14 cellular contexts compared by ENCODE assay signal in genomic region chr19:17035842-17036424, GRCh38. TPM values are rescaled to one million over a fixed set of nuclear protein-coding genes. Genes with fewer than 3 reads are reported as not detected.
DNase-seq lines count a peak whose midpoint lies in the region; TF ChIP-seq lines count a peak whose summit lies in the region.
"Had no signal": no experiment of that assay in that cellular context is flagged by ENCODE, and none has a peak within 500 bp of the region (broad histone marks: within the 10 kb centered on the region; RNA-seq: fewer than 3 reads in every experiment).

No MANE protein-coding gene starts in this region.

- H2AFZ ChIP-seq in OCI-LY7 (ENCODE audit: low read length) (no peak overlapping the region), hepatocyte (no peak overlapping the region)

- H4K20me1 ChIP-seq in OCI-LY7 (ENCODE audit: insufficient read depth, low read length) (no peaks in the 10 kb centered on the region), hepatocyte (ENCODE audit: insufficient read depth, poor library complexity, severe bottlenecking) (no peaks in the 10 kb centered on the region)

- H3K4me2 ChIP-seq in OCI-LY7 (ENCODE audit: low read length) (no peak overlapping the region), hepatocyte (no peak overlapping the region)

- intact Hi-C loops in OCI-LY7 (cut with micrococcal nuclease; ENCODE audit: unreplicated experiment) (no loop called here), stomach (cut with DNase I; ENCODE audit: low total_unique reads) (no loop called here)

- H3K36me3 Mint-ChIP-seq in endodermal cell (ENCODE audit: low read depth) (no peaks in the 10 kb centered on the region), nephron progenitor cell (ENCODE audit: low read depth) (no peaks in the 10 kb centered on the region)
- H3K36me3 Mint-ChIP-seq: memory B cell had no signal

- TF ChIP-seq EP300 in stomach (IDR thresholded peaks at IDR 0.05) = no peak

- H3K27ac Mint-ChIP-seq in endodermal cell (peak overlapping the region; percentile 66), nephron progenitor cell (no peak overlapping the region)
- H3K27ac Mint-ChIP-seq: activated B cell treated with CpG ODN at 0.5 μM for 24 hours, memory B cell had no signal

- H3K4me3 ChIP-seq in OCI-LY7 (ENCODE audit: low read depth, low read length, poor library complexity, severe bottlenecking) = no peak overlapping the region
- no peak overlapping the region for H3K4me3 ChIP-seq in endodermal cell (ENCODE audit: low read length)
- no peak overlapping the region for H3K4me3 ChIP-seq in stomach
- no peak overlapping the region for H3K4me3 ChIP-seq in hepatocyte
- H3K4me3 ChIP-seq: spleen, testis had no signal

- H3K36me3 ChIP-seq in OCI-LY7 (ENCODE audit: insufficient read depth, low read length) (no peaks in the 10 kb centered on the region), endodermal cell (ENCODE audit: control insufficient read depth, insufficient read depth, low read length) (no peaks in the 10 kb centered on the region), stomach (no peaks in the 10 kb centered on the region), hepatocyte (replicated peaks; ENCODE audit: insufficient read depth, low read depth) (no peaks in the 10 kb centered on the region)
- H3K36me3 ChIP-seq: spleen had no signal

- H3K27ac ChIP-seq in OCI-LY7 (ENCODE audit: low read depth, low read length, poor library complexity, severe bottlenecking) (no peak overlapping the region), endodermal cell (ENCODE audit: low read depth, low read length) (no peak overlapping the region), stomach (no peak overlapping the region), hepatocyte (no peak overlapping the region)
- H3K27ac ChIP-seq: 22Rv1, spleen, testis had no signal

- no peaks in the 10 kb centered on the region for H3K4me1 Mint-ChIP-seq in endodermal cell
- no peaks in the 10 kb centered on the region for H3K4me1 Mint-ChIP-seq in nephron progenitor cell
- H3K4me1 Mint-ChIP-seq: activated B cell treated with CpG ODN at 0.5 μM for 24 hours had no signal

- POLR2A ChIA-PET in OCI-LY7 (lab: Charles Lee) = interaction anchor here (0.5 kb wide), 1 partner anchor 222 kb away, joined by 4 read pairs; no protein-coding TSS in a partner anchor

- H3K79me2 ChIP-seq in OCI-LY7 (ENCODE audit: insufficient read depth, low read depth, low read length) (no peaks in the 10 kb centered on the region), hepatocyte (no peaks in the 10 kb centered on the region)

- TF ChIP-seq POLR2A in stomach (IDR thresholded peaks at IDR 0.05) = no peak

- H3K27me3 ChIP-seq in endodermal cell (ENCODE audit: control insufficient read depth, insufficient read depth, low read length, poor library complexity, severe bottlenecking) (no peaks in the 10 kb centered on the region), stomach (peaks cover 0 to 40% (median 0%) of the 10 kb centered on the region in 3 donors), hepatocyte (no peaks in the 10 kb centered on the region)
- H3K27me3 ChIP-seq: testis had no signal

- H3K9me3 Mint-ChIP-seq in endodermal cell (no peaks in the 10 kb centered on the region), nephron progenitor cell (no peaks in the 10 kb centered on the region)
- H3K9me3 Mint-ChIP-seq: activated B cell treated with CpG ODN at 0.5 μM for 24 hours, memory B cell had no signal

- TF ChIP-seq CTCF in OCI-LY7 (conservative IDR thresholded peaks at IDR 0.05; ENCODE audit: low read length) (no peak), endodermal cell (conservative IDR thresholded peaks at IDR 0.05) (no peak), stomach (IDR thresholded peaks at IDR 0.05) (no peak), nephron progenitor cell (IDR thresholded peaks at IDR 0.05) (no peak), hepatocyte (IDR thresholded peaks at IDR 0.05; ENCODE audit: poor library complexity) (no peak)

- H3K27me3 Mint-ChIP-seq in endodermal cell (ENCODE audit: insufficient read depth) = peaks cover 2% of the 10 kb centered on the region
- H3K27me3 Mint-ChIP-seq in nephron progenitor cell (ENCODE audit: low read depth, poor library complexity) = peaks cover 29% of the 10 kb centered on the region

- CTCF ChIA-PET in OCI-LY7 (lab: Charles Lee; ENCODE audit: unreplicated experiment) = no interaction called here

- no peak overlapping the region for H3K9ac ChIP-seq in endodermal cell (ENCODE audit: extremely low read depth, low read length, poor library complexity, severe bottlenecking)

- H3K4me1 ChIP-seq in OCI-LY7 (ENCODE audit: insufficient read depth, low read length, poor library complexity, severe bottlenecking) (no peaks in the 10 kb centered on the region), endodermal cell (ENCODE audit: control insufficient read depth, insufficient read depth, low read length) (no peaks in the 10 kb centered on the region), stomach (no peaks in the 10 kb centered on the region), hepatocyte (ENCODE audit: insufficient read depth) (no peaks in the 10 kb centered on the region)
- H3K4me1 ChIP-seq: spleen, testis had no signal

- no TSS peak for BruUV-seq in OCI-LY7 (replicated peaks; lab: Mats Ljungman, UMichigan)

- H3K4me3 Mint-ChIP-seq in endodermal cell = no peak overlapping the region
- H3K4me3 Mint-ChIP-seq in nephron progenitor cell = no peak overlapping the region
- H3K4me3 Mint-ChIP-seq: activated B cell treated with CpG ODN at 0.5 μM for 24 hours, memory B cell had no signal

- 92 to 98% methylated on average over 11 to 15 of the region's 15 CpGs for WGBS in endodermal cell (ENCODE audit: insufficient coverage in 1 of 2, insufficient read length in 1 of 2), 2 experiments
- 76 to 88% (median 81%) methylated on average over 11 to 15 of the region's 15 CpGs for WGBS in stomach, 5 donors
- WGBS in hepatocyte (ENCODE audit: low lambda C conversion rate, missing lambda C conversion rate) = 90% methylated on average over 15 of the region's 15 CpGs

- H3K9me3 ChIP-seq in OCI-LY7 (ENCODE audit: low read length) = no peaks in the 10 kb centered on the region
- H3K9me3 ChIP-seq in endodermal cell (ENCODE audit: control insufficient read depth, low read length) = no peaks in the 10 kb centered on the region
- H3K9me3 ChIP-seq in stomach = no peaks in the 10 kb centered on the region
- H3K9me3 ChIP-seq in hepatocyte (ENCODE audit: low read depth) = no peaks in the 10 kb centered on the region
- H3K9me3 ChIP-seq: spleen, testis had no signal

- H3K9me2 ChIP-seq in OCI-LY7 (ENCODE audit: insufficient read depth, low read length) (no peaks in the 10 kb centered on the region), hepatocyte (replicated peaks; ENCODE audit: insufficient read depth) (no peaks in the 10 kb centered on the region)

- peak; percentile 9 for DNase-seq in DMS53 (lab: John Stamatoyannopoulos, UW)
- DNase-seq in DMS53 treated with DMSO at 0.1 percent for 48 hours (lab: John Stamatoyannopoulos, UW; ENCODE audit: unreplicated experiment) = no peak
- peak; percentile 22 for DNase-seq in OCI-LY7 (ENCODE audit: low spot score)
- DNase-seq in endodermal cell = no peak
- DNase-seq in stomach = peak; percentile 29
- DNase-seq in nephron progenitor cell = no peak
- DNase-seq in hepatocyte (ENCODE audit: low spot score) = no peak
- no peak for DNase-seq in stimulated activated naive CD4-positive, alpha-beta T cell (lab: John Stamatoyannopoulos, UW)
- DNase-seq: activated B cell treated with CpG ODN at 0.5 μM for 24 hours, activated T-cell treated with anti-CD3 and anti-CD28 coated beads for 4 hours, spleen, testis had no signal

RNA-seq across cellular contexts. Expression of gene CPAMD8, which starts 9.3 kb away (rescaled TPM):
- total RNA-seq in OCI-LY7 (2014; rRNA removed; shearing (Covaris generic)) = 0.32 TPM in 1 of 2 replicates, not detected in the other
- total RNA-seq in OCI-LY7 (2022) = 1.2 TPM in 2 replicates
- total RNA-seq in endodermal cell = 10 to 100 TPM; 19.7 to 22.9 TPM
- 15.1 TPM for polyA plus RNA-seq in endodermal cell (2013, experiment 1 of 2)
- 11.6 TPM for polyA plus RNA-seq in endodermal cell (2013, experiment 2 of 2)
- 100 to 1,000 TPM in 1 of 5 donors, 10 to 100 TPM in 3, under 1 TPM in 1; 0.43 to 221 (median 13.2) TPM for total RNA-seq in stomach
- 1 to 10 TPM; 2.1 to 6.6 (median 2.3) TPM for polyA plus RNA-seq in stomach
- 9.3 and 17.6 TPM in 2 replicates for total RNA-seq in hepatocyte
- 7.9 and 8.7 TPM in 2 replicates for polyA plus RNA-seq in hepatocyte

RNA-seq across cellular contexts. Expression of gene HAUS8, which starts 39.3 kb away (rescaled TPM):
- total RNA-seq in OCI-LY7 (2014; rRNA removed; shearing (Covaris generic)) = 47.3 and 50.7 TPM in 2 replicates
- total RNA-seq in OCI-LY7 (2022) (74.1 and 107 TPM in 2 replicates), endodermal cell (10 to 100 TPM; 19.4 to 19.9 TPM), stomach (10 to 100 TPM in 1 of 5 donors, 1 to 10 TPM in 3, under 1 TPM in 1; 0.45 to 27.2 (median 8.3) TPM), hepatocyte (2.8 and 6.3 TPM in 2 replicates)
- 26.3 TPM for polyA plus RNA-seq in endodermal cell (2013, experiment 1 of 2)
- 17.7 TPM for polyA plus RNA-seq in endodermal cell (2013, experiment 2 of 2)
- polyA plus RNA-seq in stomach (10 to 100 TPM in 1 of 3 donors, 1 to 10 TPM in 2; 9.2 to 11.9 (median 9.4) TPM), hepatocyte (5.5 and 8.5 TPM in 2 replicates)

RNA-seq across cellular contexts. Expression of gene MYO9B, which starts 39.6 kb away (rescaled TPM):
- 74.7 and 84.9 TPM in 2 replicates for total RNA-seq in OCI-LY7 (2014; rRNA removed; shearing (Covaris generic))
- total RNA-seq in OCI-LY7 (2022) (144 and 150 TPM in 2 replicates), endodermal cell (10 to 100 TPM; 79.4 to 96.8 TPM), stomach (100 to 1,000 TPM in 3 of 5 donors, 10 to 100 TPM in 2; 43.0 to 265 (median 156) TPM), hepatocyte (29.1 and 32.4 TPM in 2 replicates)
- 92.6 TPM for polyA plus RNA-seq in endodermal cell (2013, experiment 1 of 2)
- polyA plus RNA-seq in endodermal cell (2013, experiment 2 of 2) = 90.7 TPM
- polyA plus RNA-seq in stomach (10 to 100 TPM; 30.2 to 35.6 (median 30.6) TPM), hepatocyte (29.3 and 29.9 TPM in 2 replicates)

Comparison
In these comparisons a context has a peak if more than half of its experiments do, and no peak if none do; other contexts are left out.
1. DNase-seq: peak in DMS53 (single experiment), OCI-LY7 (single experiment) and stomach (single experiment); none in DMS53 treated with DMSO at 0.1 percent for 48 hours (single experiment), endodermal cell (single experiment), nephron progenitor cell (single experiment), hepatocyte (single experiment) and stimulated activated naive CD4-positive, alpha-beta T cell (0 of 6).